ENCODE assay signal across 22 cellular contexts in genomic region chr11:62816567-62816966, GRCh38. TPM values are rescaled to one million over a fixed set of nuclear protein-coding genes. Genes with fewer than 3 reads are reported as not detected.
"Had no signal": no experiment of that assay in that cellular context is flagged by ENCODE, and none has a peak within 500 bp of the region (broad histone marks: within the 10 kb centered on the region; RNA-seq: fewer than 3 reads in every experiment).

No MANE protein-coding gene starts in this region.

- H3K4me1 ChIP-seq: gastrocnemius medialis, neural progenitor cell, parathyroid adenoma had no signal

- H3K9ac ChIP-seq: parathyroid adenoma had no signal

- H3K4me3 ChIP-seq: gastrocnemius medialis, heart right ventricle, neural progenitor cell, smooth muscle cell had no signal

- H3K27me3 ChIP-seq: gastrocnemius medialis, heart right ventricle, neural progenitor cell had no signal

- H3K27ac ChIP-seq: epithelial cell of prostate, gastrocnemius medialis, neural progenitor cell, parathyroid adenoma had no signal

- FAIRE-seq: islet of Langerhans had no signal

- H3K9me3 ChIP-seq: gastrocnemius medialis, heart right ventricle had no signal

- H3K36me3 ChIP-seq: neural progenitor cell had no signal

- DNase-seq: activated CD4-positive, alpha-beta T cell treated with anti-CD3 and anti-CD28 coated beads, Interleukin-2, amount 50 U/mL, for 4 hours; activated CD8-positive, alpha-beta memory T cell treated with anti-CD3 and anti-CD28 coated beads, Interleukin-2, amount 10 ng/mL, durations not matched to agents 7 days and 5 days; activated effector memory CD4-positive, alpha-beta T cell treated with anti-CD3 and anti-CD28 coated beads, Interleukin-2, amount 50 U/mL, for 16 hours; activated T-cell treated with anti-CD3 and anti-CD28 coated beads, Interleukin-2, amount 50 U/mL, for 24 hours; amniotic stem cell; cortex of kidney; effector memory CD8-positive, alpha-beta T cell; gastrocnemius medialis; heart right ventricle; retina; stimulated activated naive B cell treated with anti-CD40 and anti-IgM and Interleukin-4, amounts not matched to agents 10 μg/mL and 1 μg/mL and 100 μg/mL, for 72 hours; substantia nigra; trophoblast cell had no signal

- ATAC-seq: activated CD8-positive, alpha-beta memory T cell treated with anti-CD3 and anti-CD28 coated beads, Interleukin-2, amount 10 ng/mL, durations not matched to agents 7 days and 5 days; activated naive CD4-positive, alpha-beta T cell treated with anti-CD3 and anti-CD28 coated beads, Interleukin-2, amount 50 U/mL, for 72 hours; effector memory CD8-positive, alpha-beta T cell; gastrocnemius medialis; left lobe of liver; stimulated activated naive B cell treated with anti-CD40 and anti-IgM and Interleukin-4, amounts not matched to agents 10 μg/mL and 1 μg/mL and 100 μg/mL, for 72 hours had no signal

RNA-seq across cellular contexts. Expression of gene TEX54, which starts 16.1 kb away (rescaled TPM):
- total RNA-seq: activated CD8-positive, alpha-beta memory T cell treated with anti-CD3 and anti-CD28 coated beads, Interleukin-2, amount 10 ng/mL, durations not matched to agents 7 days and 5 days; gastrocnemius medialis; heart right ventricle; left lobe of liver; mesenteric fat pad; smooth muscle cell; T-helper 2 cell treated with Interferon-gamma antibody and Interleukin-4, amounts not matched to agents 100 ng/mL and 5 ng/mL, for 36 hours had no signal
- polyA plus RNA-seq: heart right ventricle had no signal
